15 cellular contexts compared by ENCODE assay signal in genomic region chr7:130409067-130409721, GRCh38. TPM values are rescaled to one million over a fixed set of nuclear protein-coding genes. Genes with fewer than 3 reads are reported as not detected.
DNase-seq lines count a peak whose midpoint lies in the region; ATAC-seq, FAIRE-seq and TF ChIP-seq lines count a peak whose summit lies in the region.
"Had no signal": no experiment of that assay in that cellular context is flagged by ENCODE, and none has a peak within 500 bp of the region (broad histone marks: within the 10 kb centered on the region; RNA-seq: fewer than 3 reads in every experiment).

No MANE protein-coding gene starts in this region.

- intact Hi-C loops in PC-3 (cut with micrococcal nuclease), result no loop called here

- peaks cover 4% of the 10 kb centered on the region for H3K4me1 ChIP-seq in mesenchymal stem cell (ENCODE audit: control insufficient read depth, insufficient read depth, low read depth, low read length)
- H3K4me1 ChIP-seq in PC-3 (ENCODE audit: insufficient read depth, low read length), result no peaks in the 10 kb centered on the region
- H3K4me1 ChIP-seq: body of pancreas, transverse colon had no signal

- no peaks in the 10 kb centered on the region for H3K79me2 ChIP-seq in PC-3 (ENCODE audit: low read length)

- H4K91ac ChIP-seq in mesenchymal stem cell (ENCODE audit: low read length), result no peak overlapping the region

- H3K36me3 ChIP-seq in mesenchymal stem cell (ENCODE audit: control insufficient read depth in 1 of 2, insufficient read depth in 2 of 2, low read depth in 1 of 2, low read length in 2 of 2) (no peaks in the 10 kb centered on the region), PC-3 (ENCODE audit: low read depth, low read length) (no peaks in the 10 kb centered on the region)
- H3K36me3 ChIP-seq: transverse colon had no signal

- ATAC-seq in PC-3 (no peak), GM21360 (IDR thresholded peaks at IDR 0.05; ENCODE audit: unreplicated experiment) (no peak)
- ATAC-seq: activated CD8-positive, alpha-beta T cell treated with anti-CD3 and anti-CD28 coated beads, Interleukin-2, amount 10 ng/mL, durations not matched to agents 7 days and 5 days; body of pancreas; effector memory CD8-positive, alpha-beta T cell had no signal

- H3K27ac ChIP-seq in mesenchymal stem cell (ENCODE audit: low read length, poor library complexity, severe bottlenecking) (no peak overlapping the region), PC-3 (ENCODE audit: low read length) (no peak overlapping the region)
- H3K27ac ChIP-seq: body of pancreas had no signal

- no peak overlapping the region for H3K23ac ChIP-seq in mesenchymal stem cell (ENCODE audit: low read length in 2 of 2)

- H3K9me2 ChIP-seq in PC-3 (replicated peaks; ENCODE audit: low read length), result no peaks in the 10 kb centered on the region

- H2AFZ ChIP-seq in mesenchymal stem cell (ENCODE audit: low read depth, low read length), result no peak overlapping the region
- no peak overlapping the region for H2AFZ ChIP-seq in PC-3 (ENCODE audit: low read length)

- H4K20me1 ChIP-seq in PC-3 (ENCODE audit: low read length), result no peaks in the 10 kb centered on the region

- no peak overlapping the region for H2AK5ac ChIP-seq in mesenchymal stem cell (ENCODE audit: low read length, severe bottlenecking)

- no peak overlapping the region for H2BK5ac ChIP-seq in mesenchymal stem cell (ENCODE audit: low read depth, low read length, poor library complexity, severe bottlenecking)

- H3K14ac ChIP-seq in mesenchymal stem cell (ENCODE audit: low read length in 2 of 2), result no peak overlapping the region

- H3K9me3 ChIP-seq in mesenchymal stem cell (ENCODE audit: control insufficient read depth, low read length) (no peaks in the 10 kb centered on the region), PC-3 (ENCODE audit: low read length) (no peaks in the 10 kb centered on the region)
- H3K9me3 ChIP-seq: body of pancreas, transverse colon had no signal

- BruUV-seq in PC-3 (replicated peaks; lab: Mats Ljungman, UMichigan), result no TSS peak

- H3F3A ChIP-seq in PC-3 (ENCODE audit: low read length, unreplicated experiment), result no peaks in the 10 kb centered on the region

- no peak overlapping the region for H3K4ac ChIP-seq in mesenchymal stem cell (ENCODE audit: low read depth in 1 of 2, low read length in 2 of 2)

- POLR2A ChIA-PET in PC-3 (lab: Charles Lee; ENCODE audit: unreplicated experiment), result no interaction called here

- peak; percentile 99 for FAIRE-seq in TTC549 (lab: Jason Lieb, UNC)

- H3K18ac ChIP-seq in mesenchymal stem cell (ENCODE audit: low read depth in 1 of 2, low read length in 2 of 2), result no peak overlapping the region

- H4K8ac ChIP-seq in mesenchymal stem cell (ENCODE audit: low read length), result no peak overlapping the region

- H3K79me1 ChIP-seq in mesenchymal stem cell (replicated peaks; ENCODE audit: low read length, poor library complexity, severe bottlenecking), result peaks cover 2% of the 10 kb centered on the region

- no peak overlapping the region for H3K4me2 ChIP-seq in mesenchymal stem cell (ENCODE audit: low read length, poor library complexity, severe bottlenecking)
- no peak overlapping the region for H3K4me2 ChIP-seq in PC-3 (ENCODE audit: low read length)

- H3K9ac ChIP-seq in mesenchymal stem cell (ENCODE audit: low read length) (no peak overlapping the region), PC-3 (ENCODE audit: low read length) (no peak overlapping the region)

- DNase-seq in AG10803 (ENCODE audit: low read depth), result peak; percentile 54
- DNase-seq in NCI-H1092 (lab: John Stamatoyannopoulos, UW), result peak; percentile 70
- DNase-seq in mesenchymal stem cell, result peak; percentile 57
- no peak for DNase-seq in PC-3
- no peak for DNase-seq in HuH-7 (ENCODE audit: low spot score)
- DNase-seq in GOT3 (lab: John Stamatoyannopoulos, UW), result no peak
- DNase-seq: activated CD8-positive, alpha-beta T cell treated with anti-CD3 and anti-CD28 coated beads, Interleukin-2, amount 10 ng/mL, durations not matched to agents 7 days and 5 days; activated effector memory CD4-positive, alpha-beta T cell treated with anti-CD3 and anti-CD28 coated beads, Interleukin-2, amount 50 U/mL, for 16 hours; body of pancreas; effector memory CD8-positive, alpha-beta T cell; glutamatergic neuron; stimulated activated CD4-positive, alpha-beta T cell treated with anti-CD3 and anti-CD28 coated beads, Interleukin-1b, Interleukin-23, amount 100 ng/mL, for 48 hours; transverse colon had no signal

- H2BK120ac ChIP-seq in mesenchymal stem cell (ENCODE audit: low read depth, low read length), result no peak overlapping the region

- H2BK15ac ChIP-seq in mesenchymal stem cell (ENCODE audit: low read depth, poor library complexity, severe bottlenecking), result no peak overlapping the region

- H2BK12ac ChIP-seq in mesenchymal stem cell (ENCODE audit: low read length in 2 of 2), result no peak overlapping the region

- TF ChIP-seq CTCF in AG10803 (conservative IDR thresholded peaks at IDR 0.05; ENCODE audit: low read length), result no peak
- TF ChIP-seq CTCF in PC-3 (conservative IDR thresholded peaks at IDR 0.05; ENCODE audit: low read depth, low read length), result no peak

- WGBS in mesenchymal stem cell, result 0% methylated on average over 1 of the region's 3 CpGs

- no peak overlapping the region for H3K4me3 ChIP-seq in AG10803 (ENCODE audit: low read length)
- H3K4me3 ChIP-seq in mesenchymal stem cell (ENCODE audit: insufficient read depth in 1 of 2, low read depth in 1 of 2, low read length in 2 of 2), result no peak overlapping the region
- H3K4me3 ChIP-seq in PC-3 (ENCODE audit: low read length), result no peak overlapping the region
- H3K4me3 ChIP-seq: body of pancreas, transverse colon had no signal

- CTCF ChIA-PET in PC-3 (lab: Charles Lee), result no interaction called here

- no peaks in the 10 kb centered on the region for H3K27me3 ChIP-seq in mesenchymal stem cell (ENCODE audit: control insufficient read depth in 1 of 2, insufficient read depth in 1 of 2, low read length in 2 of 2)
- H3K27me3 ChIP-seq in PC-3 (ENCODE audit: low read length), result no peaks in the 10 kb centered on the region
- H3K27me3 ChIP-seq: body of pancreas, transverse colon had no signal

RNA-seq across cellular contexts. Expression of gene CPA1, which starts 28.9 kb away (rescaled TPM):
- 0.12 TPM for polyA plus RNA-seq in mesenchymal stem cell (2013, experiment 1 of 2)
- polyA plus RNA-seq in mesenchymal stem cell (2013, experiment 2 of 2), result 0.29 TPM
- total RNA-seq in PC-3 (2014; rRNA removed), result not detected in 2 replicates
- total RNA-seq: activated CD8-positive, alpha-beta T cell treated with anti-CD3 and anti-CD28 coated beads, Interleukin-2, amount 10 ng/mL, durations not matched to agents 7 days and 5 days; transverse colon had no signal

RNA-seq across cellular contexts. Expression of gene CEP41, which starts 31.6 kb away (rescaled TPM):
- 15.1 TPM for polyA plus RNA-seq in mesenchymal stem cell (2013, experiment 1 of 2)
- polyA plus RNA-seq in mesenchymal stem cell (2013, experiment 2 of 2), result 17.7 TPM
- 10.4 and 10.7 TPM in 2 replicates for total RNA-seq in PC-3 (2014; rRNA removed)

Comparison
In these comparisons a context has a peak if more than half of its experiments do, and no peak if none do; other contexts are left out.
1. DNase-seq: peak in AG10803 (single experiment), NCI-H1092 (single experiment) and mesenchymal stem cell (single experiment); none in PC-3 (single experiment), HuH-7 (single experiment) and GOT3 (single experiment).